In the genomic region with DNA sequence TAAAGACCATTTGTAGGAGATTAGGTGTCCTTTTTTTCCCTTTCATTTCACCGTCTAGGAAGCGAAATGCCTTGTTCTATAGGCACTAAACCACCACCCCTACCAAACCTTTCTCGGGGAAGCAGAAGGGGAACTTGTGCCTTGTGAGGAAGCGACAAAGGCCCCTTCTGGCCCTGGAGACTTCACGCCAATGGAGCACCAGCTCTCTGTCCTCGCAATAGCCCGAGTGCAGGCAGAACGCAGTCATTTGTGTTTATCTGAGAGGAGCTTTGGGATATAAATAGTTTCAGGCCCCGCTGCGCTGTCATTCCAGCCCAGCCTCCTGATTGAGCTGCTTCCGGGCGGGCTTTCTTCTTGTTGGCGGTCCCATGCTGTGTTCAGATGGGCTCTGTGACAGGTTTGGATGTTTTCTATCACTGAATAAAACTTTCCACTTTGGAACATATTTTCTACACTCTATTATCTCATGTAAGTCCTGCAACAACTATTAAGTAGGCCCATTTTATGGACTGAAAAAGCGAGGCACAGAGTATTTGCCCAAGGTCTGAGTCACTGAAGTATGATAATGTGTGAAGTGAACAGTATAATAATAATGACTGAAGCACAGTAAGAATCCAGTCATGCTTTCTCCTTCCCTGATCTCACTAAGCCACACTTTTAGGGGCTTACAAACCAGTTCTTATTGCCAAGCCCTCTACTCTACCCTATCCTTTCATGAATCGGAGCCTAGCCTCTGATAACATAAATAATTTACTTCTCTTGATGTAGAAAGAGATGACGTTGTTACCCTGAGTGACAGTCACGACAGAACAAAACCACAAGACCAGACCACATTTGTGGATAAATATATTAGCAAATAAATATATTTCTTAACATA, we compare ENCODE assay signal across 2 cellular contexts.
TF ChIP-seq lines count a peak whose summit lies in the region.

No MANE protein-coding gene starts in this region.

TF ChIP-seq in GM23338, 12 proteins besides CTCF, POLR2A, EP300 and RAD21 (continued from another document):
- TF ChIP-seq, protein P1, sequence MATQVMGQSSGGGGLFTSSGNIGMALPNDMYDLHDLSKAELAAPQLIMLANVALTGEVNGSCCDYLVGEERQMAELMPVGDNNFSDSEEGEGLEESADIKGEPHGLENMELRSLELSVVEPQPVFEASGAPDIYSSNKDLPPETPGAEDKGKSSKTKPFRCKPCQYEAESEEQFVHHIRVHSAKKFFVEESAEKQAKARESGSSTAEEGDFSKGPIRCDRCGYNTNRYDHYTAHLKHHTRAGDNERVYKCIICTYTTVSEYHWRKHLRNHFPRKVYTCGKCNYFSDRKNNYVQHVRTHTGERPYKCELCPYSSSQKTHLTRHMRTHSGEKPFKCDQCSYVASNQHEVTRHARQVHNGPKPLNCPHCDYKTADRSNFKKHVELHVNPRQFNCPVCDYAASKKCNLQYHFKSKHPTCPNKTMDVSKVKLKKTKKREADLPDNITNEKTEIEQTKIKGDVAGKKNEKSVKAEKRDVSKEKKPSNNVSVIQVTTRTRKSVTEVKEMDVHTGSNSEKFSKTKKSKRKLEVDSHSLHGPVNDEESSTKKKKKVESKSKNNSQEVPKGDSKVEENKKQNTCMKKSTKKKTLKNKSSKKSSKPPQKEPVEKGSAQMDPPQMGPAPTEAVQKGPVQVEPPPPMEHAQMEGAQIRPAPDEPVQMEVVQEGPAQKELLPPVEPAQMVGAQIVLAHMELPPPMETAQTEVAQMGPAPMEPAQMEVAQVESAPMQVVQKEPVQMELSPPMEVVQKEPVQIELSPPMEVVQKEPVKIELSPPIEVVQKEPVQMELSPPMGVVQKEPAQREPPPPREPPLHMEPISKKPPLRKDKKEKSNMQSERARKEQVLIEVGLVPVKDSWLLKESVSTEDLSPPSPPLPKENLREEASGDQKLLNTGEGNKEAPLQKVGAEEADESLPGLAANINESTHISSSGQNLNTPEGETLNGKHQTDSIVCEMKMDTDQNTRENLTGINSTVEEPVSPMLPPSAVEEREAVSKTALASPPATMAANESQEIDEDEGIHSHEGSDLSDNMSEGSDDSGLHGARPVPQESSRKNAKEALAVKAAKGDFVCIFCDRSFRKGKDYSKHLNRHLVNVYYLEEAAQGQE (IDR thresholded peaks at IDR 0.05; ENCODE audit: unreplicated experiment): no peak
- TF ChIP-seq ZNF331 (CRISPR knock-in tag; IDR thresholded peaks at IDR 0.05; ENCODE audit: low read depth) (no peak), POLR2AphosphoS5 (IDR thresholded peaks at IDR 0.05; ENCODE audit: low read depth) (no peak)

TF ChIP-seq in SK-N-SH treated with all-trans-retinoic acid at 6 μM for 48 hours, 23 proteins besides CTCF, POLR2A, EP300 and RAD21 (continued from another document):
- TF ChIP-seq, protein P2, sequence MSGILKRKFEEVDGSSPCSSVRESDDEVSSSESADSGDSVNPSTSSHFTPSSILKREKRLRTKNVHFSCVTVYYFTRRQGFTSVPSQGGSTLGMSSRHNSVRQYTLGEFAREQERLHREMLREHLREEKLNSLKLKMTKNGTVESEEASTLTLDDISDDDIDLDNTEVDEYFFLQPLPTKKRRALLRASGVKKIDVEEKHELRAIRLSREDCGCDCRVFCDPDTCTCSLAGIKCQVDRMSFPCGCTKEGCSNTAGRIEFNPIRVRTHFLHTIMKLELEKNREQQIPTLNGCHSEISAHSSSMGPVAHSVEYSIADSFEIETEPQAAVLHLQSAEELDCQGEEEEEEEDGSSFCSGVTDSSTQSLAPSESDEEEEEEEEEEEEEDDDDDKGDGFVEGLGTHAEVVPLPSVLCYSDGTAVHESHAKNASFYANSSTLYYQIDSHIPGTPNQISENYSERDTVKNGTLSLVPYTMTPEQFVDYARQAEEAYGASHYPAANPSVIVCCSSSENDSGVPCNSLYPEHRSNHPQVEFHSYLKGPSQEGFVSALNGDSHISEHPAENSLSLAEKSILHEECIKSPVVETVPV (CRISPR knock-in tag; IDR thresholded peaks at IDR 0.05): no peak
- TF ChIP-seq ARNTL (CRISPR knock-in tag; IDR thresholded peaks at IDR 0.05; ENCODE audit: borderline replicate concordance, low read depth): no peak
TF ChIP-seq in SK-N-SH treated with all-trans-retinoic acid at 6 μM for 48 hours: peak in this region for 0.
